Comparison of ENCODE assay signal across 17 cellular contexts in genomic region chr6:106772270-106773142, GRCh38.
DNase-seq lines count a peak whose midpoint lies in the region; ATAC-seq and TF ChIP-seq lines count a peak whose summit lies in the region.
"Had no signal": no experiment of that assay in that cellular context is flagged by ENCODE, and none has a peak within 500 bp of the region (broad histone marks: within the 10 kb centered on the region; RNA-seq: fewer than 3 reads in every experiment).

No MANE protein-coding gene starts in this region.

- H3K27me3 Mint-ChIP-seq in glutamatergic neuron (ENCODE audit: unreplicated experiment) (no peaks in the 10 kb centered on the region), mesothelial cell of epicardium (ENCODE audit: low read depth) (no peaks in the 10 kb centered on the region)

- H3K4me1 Mint-ChIP-seq in glutamatergic neuron (ENCODE audit: low read depth, unreplicated experiment) (peaks cover 4% of the 10 kb centered on the region), mesothelial cell of epicardium (peaks cover 18% of the 10 kb centered on the region)
- H3K4me1 Mint-ChIP-seq: CD4-positive, alpha-beta memory T cell had no signal

- H3K9me3 Mint-ChIP-seq in glutamatergic neuron (ENCODE audit: unreplicated experiment) (no peaks in the 10 kb centered on the region), mesothelial cell of epicardium (peaks cover 16% of the 10 kb centered on the region)

- H3K27ac Mint-ChIP-seq in glutamatergic neuron (ENCODE audit: unreplicated experiment) (no peak overlapping the region), mesothelial cell of epicardium (peak overlapping the region; percentile 6)
- H3K27ac Mint-ChIP-seq: CD4-positive, alpha-beta memory T cell had no signal

- TF ChIP-seq CTCF in GM12865 (IDR thresholded peaks at IDR 0.05; ENCODE audit: insufficient read depth, low read depth, low read length, missing control alignments), result no peak
- TF ChIP-seq CTCF in glutamatergic neuron (IDR thresholded peaks at IDR 0.05; ENCODE audit: partially characterized antibody, unreplicated experiment), result no peak
- TF ChIP-seq CTCF in mesothelial cell of epicardium (IDR thresholded peaks at IDR 0.05; ENCODE audit: unreplicated experiment), result no peak

- no peak for ATAC-seq in GM19397 (IDR thresholded peaks at IDR 0.05; ENCODE audit: unreplicated experiment)
- ATAC-seq: A549 had no signal

- H3K4me3 Mint-ChIP-seq in glutamatergic neuron (ENCODE audit: unreplicated experiment) (peak overlapping the region; percentile 6), mesothelial cell of epicardium (no peak overlapping the region)
- H3K4me3 Mint-ChIP-seq: CD4-positive, alpha-beta memory T cell had no signal

- peak; percentile 27 for DNase-seq in GM12865 (ENCODE audit: low read depth)
- peak; percentile 39 for DNase-seq in NCI-H2227 (lab: John Stamatoyannopoulos, UW; ENCODE audit: unreplicated experiment)
- DNase-seq in glutamatergic neuron, result no peak
- no peak for DNase-seq in mesothelial cell of epicardium (ENCODE audit: low spot score in 2 of 2, unreplicated experiment in 2 of 2)
- no peak for DNase-seq in DMS153 (lab: John Stamatoyannopoulos, UW)
- no peak for DNase-seq in HuH-7 (ENCODE audit: low spot score)
- DNase-seq in NCI-H187 (lab: John Stamatoyannopoulos, UW), result no peak
- DNase-seq: CD4-positive, alpha-beta memory T cell; DMS79; NCI-H1092 treated with DMSO at 0.1 percent for 48 hours; NCI-H2081 treated with DMSO at 0.1 percent for 48 hours; NCI-H524 treated with DMSO at 0.1 percent for 48 hours; SJCRH30 had no signal

- no peaks in the 10 kb centered on the region for H3K36me3 Mint-ChIP-seq in glutamatergic neuron (ENCODE audit: unreplicated experiment)
- peaks cover 9% of the 10 kb centered on the region for H3K36me3 Mint-ChIP-seq in mesothelial cell of epicardium
- H3K36me3 Mint-ChIP-seq: CD4-positive, alpha-beta memory T cell had no signal

- no peak overlapping the region for H3K4me3 ChIP-seq in GM12865 (ENCODE audit: low read depth, low read length)
- H3K4me3 ChIP-seq: A549, BLaER1, HAP-1, SJCRH30 had no signal

Comparison
In these comparisons a context has a peak if more than half of its experiments do, and no peak if none do; other contexts are left out.
1. DNase-seq: peak in GM12865 (single experiment) and NCI-H2227 (single experiment); none in glutamatergic neuron (single experiment), mesothelial cell of epicardium (0 of 2), DMS153 (single experiment), HuH-7 (single experiment) and NCI-H187 (0 of 2).